In the genomic region with DNA sequence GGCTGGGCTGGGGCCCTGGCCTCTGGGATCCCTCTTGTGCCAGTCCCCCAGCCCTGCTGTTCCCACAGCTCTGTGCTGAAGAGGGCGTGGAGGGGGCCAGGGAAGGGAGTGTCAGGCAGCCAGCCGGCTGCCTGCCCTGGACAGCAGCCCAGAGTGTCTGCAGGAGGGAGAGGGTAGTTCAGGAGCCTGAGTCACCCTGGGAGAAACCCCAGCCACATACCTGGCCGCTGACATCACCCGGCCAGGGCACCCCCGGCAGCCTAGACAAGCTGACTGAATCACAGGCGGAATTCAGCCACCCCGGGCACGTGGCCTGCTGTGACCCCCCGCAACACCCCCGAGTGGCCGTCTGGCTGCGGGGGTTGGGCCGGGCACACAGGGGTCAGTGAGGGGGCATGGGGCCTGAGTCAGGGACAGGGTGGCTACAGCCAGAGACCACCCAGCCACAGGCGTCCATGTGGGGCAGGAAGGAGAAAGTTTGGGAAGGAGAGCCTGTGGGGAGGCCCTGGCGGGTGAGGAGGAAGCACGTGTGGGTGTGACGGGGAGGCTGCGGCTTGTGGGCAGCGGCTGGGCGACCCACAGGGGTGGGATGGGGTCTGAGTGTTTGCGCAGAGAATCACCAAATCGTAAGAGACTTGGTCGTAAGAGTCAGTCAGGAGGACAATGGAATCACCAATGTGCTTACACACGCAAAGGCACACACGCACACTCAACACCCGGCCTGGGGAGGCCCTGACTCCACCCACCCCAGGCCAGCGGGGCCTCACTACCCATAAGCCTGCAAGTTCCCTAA, we compare ENCODE assay signal across 8 cellular contexts. TPM values are rescaled to one million over a fixed set of nuclear protein-coding genes. Genes with fewer than 3 reads are reported as not detected.
DNase-seq lines count a peak whose midpoint lies in the region; ATAC-seq and TF ChIP-seq lines count a peak whose summit lies in the region.

No MANE protein-coding gene starts in this region.

- no peaks in the 10 kb centered on the region for H3K27me3 ChIP-seq in right atrium auricular region

- H3K4me3 ChIP-seq in right atrium auricular region: peak overlapping the region in 1 of 2 donors; percentile 30

- H3K27ac ChIP-seq in RWPE1 (peak overlapping the region; percentile 100), right atrium auricular region (peak overlapping the region; percentile 86 to 88)

- no peak for ATAC-seq in HG02970 (IDR thresholded peaks at IDR 0.05; ENCODE audit: low FRiP score, unreplicated experiment)

- peaks cover 0 to 28% of the 10 kb centered on the region in 2 donors for H3K4me1 ChIP-seq in right atrium auricular region

- no peak for TF ChIP-seq CTCF in RWPE1 (conservative IDR thresholded peaks at IDR 0.05; ENCODE audit: low read depth)
- TF ChIP-seq CTCF in right atrium auricular region (IDR thresholded peaks at IDR 0.05): no peak

- POLR2A ChIA-PET in HEK293T (lab: Yijun Ruan, JAX) (interaction anchor here (0.8 to 1.2 kb wide), 4 partner anchors 12 to 16 kb away, joined by 3 to 4 read pairs (median 4); a partner anchor contains a TSS), RWPE1 (lab: Yijun Ruan, JAX; ENCODE audit: low non-redundant PET) (interaction anchor here (0.6 to 1.0 kb wide), 3 partner anchors 12 to 1893 kb away, joined by 4 to 7 read pairs (median 6); a partner anchor contains a TSS)

- H3K9me3 ChIP-seq in right atrium auricular region: no peaks in the 10 kb centered on the region

- H3K36me3 ChIP-seq in right atrium auricular region: no peaks in the 10 kb centered on the region

- DNase-seq in CD1c-positive myeloid dendritic cell (ENCODE audit: extremely low spot score) (peak; percentile 95), HEK293T (ENCODE audit: extremely low spot score) (peak; percentile 56), RWPE1 (ENCODE audit: low spot score) (peak; percentile 97), amniotic epithelial cell (ENCODE audit: low read depth) (peak; percentile 99), right atrium auricular region (ENCODE audit: low spot score) (peak; percentile 98), retina (peak; percentile 82), occipital lobe (lab: John Stamatoyannopoulos, UW) (no peak)

- CTCF ChIA-PET in HEK293T (lab: Yijun Ruan, JAX): interaction anchor here (0.6 kb wide), 1 partner anchor 22 kb away, joined by 3 read pairs; no protein-coding TSS in a partner anchor
- CTCF ChIA-PET in RWPE1 (lab: Yijun Ruan, JAX): interaction anchor here (2.0 kb wide), 1 partner anchor 16 kb away, joined by 9 read pairs; no protein-coding TSS in a partner anchor

TF ChIP-seq in HEK293T, 16 proteins besides CTCF, POLR2A, EP300 and RAD21:
- TF ChIP-seq L3MBTL2 (conservative IDR thresholded peaks at IDR 0.05) (no peak; the same call in 1 of the 2 replicates), HDGF (IDR thresholded peaks at IDR 0.05; ENCODE audit: borderline replicate concordance) (no peak), FOXK2 (IDR thresholded peaks at IDR 0.05) (no peak)

RNA-seq across cellular contexts. Expression of a gene that starts 11.9 kb away (rescaled TPM):
- total RNA-seq in right atrium auricular region (10 to 100 TPM; 17.8 to 19.7 TPM), occipital lobe (2.2 TPM)

RNA-seq across cellular contexts. Expression of a gene that starts 32.2 kb away (rescaled TPM):
- 100 to 1,000 TPM; 110 to 126 TPM for total RNA-seq in right atrium auricular region
- 51.2 TPM for total RNA-seq in occipital lobe

RNA-seq across cellular contexts. Expression of a gene that starts 40.9 kb away (rescaled TPM):
- total RNA-seq in right atrium auricular region (10 to 100 TPM; 22.8 to 24.0 TPM), occipital lobe (56.8 TPM)

RNA-seq across cellular contexts. Expression of a gene that starts 42.3 kb away (rescaled TPM):
- total RNA-seq in right atrium auricular region: 1 to 10 TPM in 1 of 2 donors, not detected in 1; 1.8 TPM
- 0.47 TPM for total RNA-seq in occipital lobe

RNA-seq across cellular contexts. Expression of a gene that starts 49.5 kb away (rescaled TPM):
- total RNA-seq in right atrium auricular region: 1 to 10 TPM; 5.5 to 5.6 TPM
- total RNA-seq in occipital lobe: 5.3 TPM
